In genomic region chr12:53561590-53561953, GRCh38 we compare ENCODE assay signal across 10 cellular contexts. TPM values are rescaled to one million over a fixed set of nuclear protein-coding genes. Genes with fewer than 3 reads are reported as not detected.
DNase-seq lines count a peak whose midpoint lies in the region; ATAC-seq, FAIRE-seq and TF ChIP-seq lines count a peak whose summit lies in the region.
"Had no signal": no experiment of that assay in that cellular context is flagged by ENCODE, and none has a peak within 500 bp of the region (broad histone marks: within the 10 kb centered on the region; RNA-seq: fewer than 3 reads in every experiment).

No MANE protein-coding gene starts in this region.

- no peaks in the 10 kb centered on the region for H3K9me3 ChIP-seq in lung (ENCODE audit: control insufficient read depth in 2 of 2, insufficient read depth in 1 of 2, low read length in 1 of 2)

- 72 to 82% methylated on average over 1 of the region's 1 CpG for WGBS in lung, 2 donors

- H3K4me1 ChIP-seq in lung (ENCODE audit: control insufficient read depth in 2 of 2, insufficient read depth in 2 of 2, low read length in 2 of 2), result peaks cover 2 to 19% of the 10 kb centered on the region in 2 donors

- H3K36me3 ChIP-seq in lung (ENCODE audit: control insufficient read depth in 2 of 2, insufficient read depth in 2 of 2, low read length in 2 of 2), result peaks cover 0 to 3% of the 10 kb centered on the region in 2 donors

- no peak for FAIRE-seq in HTR-8/SVneo (lab: Jason Lieb, UNC)
- FAIRE-seq: frontal cortex had no signal

- in situ Hi-C loops in astrocyte of the cerebellum (cut with HindIII; ENCODE audit: low sequenced_read_pairs), result loop anchor here (25.0 kb wide), 1 partner anchor 101 kb away; no protein-coding TSS in a partner anchor

- H3K4me3 ChIP-seq in astrocyte of the cerebellum (ENCODE audit: low read depth, low read length) (no peak overlapping the region), lung (no peak overlapping the region)

- no peak for TF ChIP-seq CTCF in astrocyte of the cerebellum (IDR thresholded peaks at IDR 0.05; ENCODE audit: low read depth, low read length, missing control alignments)
- TF ChIP-seq CTCF in lung (IDR thresholded peaks at IDR 0.05; ENCODE audit: control extremely low read depth, extremely low read depth), result no peak

- DNase-seq in AG08395 (ENCODE audit: low spot score) (peak; percentile 87), HTR-8/SVneo (ENCODE audit: insufficient read length, low spot score) (peak; percentile 78), astrocyte of the cerebellum (ENCODE audit: low read depth) (peak; percentile 76), lung (ENCODE audit: low spot score) (no peak), NCI-H526 (lab: John Stamatoyannopoulos, UW) (no peak)
- DNase-seq in effector CD4-positive, alpha-beta T cell, result no peak
- no peak for DNase-seq in activated CD4-positive, alpha-beta T cell treated with anti-CD3 and anti-CD28 coated beads, Interleukin-2, amount 50 U/mL, for 4 hours
- DNase-seq in activated CD8-positive, alpha-beta memory T cell treated with anti-CD3 and anti-CD28 coated beads, Interleukin-2, amount 50 U/mL, for 4 hours, result no peak
- DNase-seq: stimulated activated CD4-positive, alpha-beta T cell treated with anti-CD3 and anti-CD28 coated beads, Interleukin-4, amount 100 ng/mL, for 4 hours had no signal

- H3K27me3 ChIP-seq in lung (ENCODE audit: control insufficient read depth, insufficient read depth), result no peaks in the 10 kb centered on the region

- ATAC-seq in lung (ENCODE audit: insufficient read depth, low FRiP score), result peak; percentile 79

- peak overlapping the region in 1 of 2 donors; percentile 60 for H3K27ac ChIP-seq in lung (ENCODE audit: low read depth in 1 of 2, low read length in 1 of 2)

RNA-seq across cellular contexts. Expression of gene NPFF, which starts 54.3 kb away (rescaled TPM):
- not detected for total RNA-seq in lung
- polyA plus RNA-seq in lung, result under 1 TPM in 1 of 2 donors, not detected in 1; 0.45 TPM
- total RNA-seq: frontal cortex had no signal

Comparison
In these comparisons a context has a peak if more than half of its experiments do, and no peak if none do; other contexts are left out.
1. DNase-seq: peak in AG08395 (single experiment), HTR-8/SVneo (single experiment) and astrocyte of the cerebellum (single experiment); none in lung (single experiment), effector CD4-positive, alpha-beta T cell (single experiment), activated CD4-positive, alpha-beta T cell treated with anti-CD3 and anti-CD28 coated beads, Interleukin-2, amount 50 U/mL, for 4 hours (0 of 2), NCI-H526 (0 of 2) and activated CD8-positive, alpha-beta memory T cell treated with anti-CD3 and anti-CD28 coated beads, Interleukin-2, amount 50 U/mL, for 4 hours (single experiment).